ENCODE assay signal across 17 cellular contexts in genomic region chr2:25885933-25886332, GRCh38. TPM values are rescaled to one million over a fixed set of nuclear protein-coding genes. Genes with fewer than 3 reads are reported as not detected.
DNase-seq lines count a peak whose midpoint lies in the region; ATAC-seq and TF ChIP-seq lines count a peak whose summit lies in the region.
"Had no signal": no experiment of that assay in that cellular context is flagged by ENCODE, and none has a peak within 500 bp of the region (broad histone marks: within the 10 kb centered on the region; RNA-seq: fewer than 3 reads in every experiment).

No MANE protein-coding gene starts in this region.

- H3K36me3 ChIP-seq in right atrium auricular region (no peaks in the 10 kb centered on the region), RWPE2 (ENCODE audit: low read depth) (no peaks in the 10 kb centered on the region)
- H3K36me3 ChIP-seq in naive thymus-derived CD4-positive, alpha-beta T cell (ENCODE audit: control insufficient read depth in 2 of 3, insufficient read depth in 3 of 3, low read length in 3 of 3): no peaks in the 10 kb centered on the region

- CTCF ChIA-PET in naive thymus-derived CD4-positive, alpha-beta T cell (lab: Charles Lee): interaction anchor here (0.6 kb wide), 1 partner anchor 214 kb away, joined by 3 read pairs; no protein-coding TSS in a partner anchor

- intact Hi-C loops in right cardiac atrium (cut with DNase I): no loop called here
- intact Hi-C loops in naive thymus-derived CD4-positive, alpha-beta T cell (cut with micrococcal nuclease): no loop called here

- 91% methylated on average over 2 of the region's 2 CpGs for WGBS in right cardiac atrium

- no peak overlapping the region for H3K4me3 ChIP-seq in right atrium auricular region
- H3K4me3 ChIP-seq in right cardiac atrium (ENCODE audit: low read length): no peak overlapping the region
- H3K4me3 ChIP-seq in RWPE2 (ENCODE audit: severe bottlenecking): no peak overlapping the region
- no peak overlapping the region for H3K4me3 ChIP-seq in fibroblast of mammary gland (ENCODE audit: control insufficient read depth, low read depth, low read length)
- H3K4me3 ChIP-seq in naive thymus-derived CD4-positive, alpha-beta T cell (ENCODE audit: low read length): no peak overlapping the region

- H3K36me3 Mint-ChIP-seq in naive thymus-derived CD4-positive, alpha-beta T cell: no peaks in the 10 kb centered on the region
- H3K36me3 Mint-ChIP-seq: natural killer cell treated with Interleukin-12 subunit alpha and Interleukin-12 subunit beta and Interleukin-15 and Interleukin-18, amount 100 ng/mL, for 72 hours had no signal

- H3K27ac ChIP-seq in right atrium auricular region (no peak overlapping the region), right cardiac atrium (ENCODE audit: low read length) (no peak overlapping the region), RWPE2 (ENCODE audit: poor library complexity, severe bottlenecking) (no peak overlapping the region)
- H3K27ac ChIP-seq in naive thymus-derived CD4-positive, alpha-beta T cell (ENCODE audit: low read depth, low read length): no peak overlapping the region

- POLR2A ChIA-PET in naive thymus-derived CD4-positive, alpha-beta T cell (lab: Charles Lee): interaction anchor here (0.6 kb wide), 1 partner anchor 49 kb away, joined by 3 read pairs; no protein-coding TSS in a partner anchor

- H3K4me3 Mint-ChIP-seq in naive thymus-derived CD4-positive, alpha-beta T cell: no peak overlapping the region
- H3K4me3 Mint-ChIP-seq: natural killer cell treated with Interleukin-12 subunit alpha and Interleukin-12 subunit beta and Interleukin-15 and Interleukin-18, amount 100 ng/mL, for 72 hours had no signal

- peaks cover 0 to 3% (median 0%) of the 10 kb centered on the region in 11 donors for H3K9me3 Mint-ChIP-seq in naive thymus-derived CD4-positive, alpha-beta T cell
- H3K9me3 Mint-ChIP-seq: natural killer cell treated with Interleukin-12 subunit alpha and Interleukin-12 subunit beta and Interleukin-15 and Interleukin-18, amount 100 ng/mL, for 72 hours had no signal

- H3K9me3 ChIP-seq in right atrium auricular region (no peaks in the 10 kb centered on the region), right cardiac atrium (ENCODE audit: control insufficient read depth, low read length) (no peaks in the 10 kb centered on the region), RWPE2 (ENCODE audit: severe bottlenecking) (no peaks in the 10 kb centered on the region)
- no peaks in the 10 kb centered on the region for H3K9me3 ChIP-seq in naive thymus-derived CD4-positive, alpha-beta T cell (ENCODE audit: control insufficient read depth in 2 of 3, low read length in 3 of 3)

- TF ChIP-seq CTCF in right atrium auricular region (IDR thresholded peaks at IDR 0.05): no peak
- no peak for TF ChIP-seq CTCF in RWPE2 (IDR thresholded peaks at IDR 0.05; ENCODE audit: poor library complexity, severe bottlenecking)
- TF ChIP-seq CTCF in fibroblast of mammary gland (conservative IDR thresholded peaks at IDR 0.05; ENCODE audit: control insufficient read depth, insufficient read depth, low read depth, low read length): no peak

- H3K4me1 Mint-ChIP-seq in naive thymus-derived CD4-positive, alpha-beta T cell: peaks cover 0 to 3% (median 0%) of the 10 kb centered on the region in 7 donors

- H3K27ac Mint-ChIP-seq in naive thymus-derived CD4-positive, alpha-beta T cell: no peak overlapping the region
- H3K27ac Mint-ChIP-seq: natural killer cell treated with Interleukin-12 subunit alpha and Interleukin-12 subunit beta and Interleukin-15 and Interleukin-18, amount 100 ng/mL, for 72 hours had no signal

- DNase-seq in right atrium auricular region (ENCODE audit: low spot score) (peak; percentile 32), right cardiac atrium (no peak), RWPE2 (ENCODE audit: low spot score) (no peak), fibroblast of mammary gland (ENCODE audit: low read depth) (peak; percentile 93), UCSD-AML1 (lab: John Stamatoyannopoulos, UW; ENCODE audit: unreplicated experiment) (no peak)
- no peak for DNase-seq in stimulated activated CD4-positive, alpha-beta T cell treated with anti-CD3 and anti-CD28 coated beads, Interleukin-4, amount 100 ng/mL, for 4 hours
- no peak for DNase-seq in naive thymus-derived CD4-positive, alpha-beta T cell
- DNase-seq in stimulated activated CD4-positive, alpha-beta T cell treated with anti-CD3 and anti-CD28 coated beads, Interleukin-1b, Interleukin-23, amount 100 ng/mL, for 48 hours: no peak
- DNase-seq: 8988T; activated CD4-positive, alpha-beta T cell treated with anti-CD3 and anti-CD28 coated beads, Interleukin-2, amount 50 U/mL, for 1 hour; activated effector memory CD4-positive, alpha-beta T cell treated with Interleukin-2 at 50 U/mL for 16 hours; DMS153; NCI-H187 treated with DMSO at 0.1 percent for 48 hours; NK-92 treated with Interleukin-12 subunit alpha and Interleukin-12 subunit beta, amount 100 ng/mL, for 24 hours; small intestine; T-helper 1 cell had no signal

- H3K27me3 Mint-ChIP-seq in naive thymus-derived CD4-positive, alpha-beta T cell: peaks cover 0 to 4% (median 3%) of the 10 kb centered on the region in 5 donors

- H3K27me3 ChIP-seq in right atrium auricular region (no peaks in the 10 kb centered on the region), right cardiac atrium (ENCODE audit: control insufficient read depth, insufficient read depth) (no peaks in the 10 kb centered on the region), RWPE2 (ENCODE audit: insufficient read depth, poor library complexity, severe bottlenecking) (no peaks in the 10 kb centered on the region)
- H3K27me3 ChIP-seq in naive thymus-derived CD4-positive, alpha-beta T cell (ENCODE audit: control insufficient read depth in 2 of 2, insufficient read depth in 2 of 2, low read length in 2 of 2): no peaks in the 10 kb centered on the region

- H3K4me1 ChIP-seq in right atrium auricular region (no peaks in the 10 kb centered on the region), right cardiac atrium (ENCODE audit: control insufficient read depth, insufficient read depth, low read length) (no peaks in the 10 kb centered on the region), RWPE2 (ENCODE audit: insufficient read depth, poor library complexity, severe bottlenecking) (peaks cover 8% of the 10 kb centered on the region)
- no peaks in the 10 kb centered on the region for H3K4me1 ChIP-seq in naive thymus-derived CD4-positive, alpha-beta T cell (ENCODE audit: control insufficient read depth in 2 of 2, insufficient read depth in 2 of 2, low read length in 2 of 2)

- ATAC-seq in right cardiac atrium (no peak), RWPE2 (ENCODE audit: low read depth) (peak; percentile 96)
- no peak for ATAC-seq in naive thymus-derived CD4-positive, alpha-beta T cell
- ATAC-seq: natural killer cell treated with Interleukin-12 subunit alpha and Interleukin-12 subunit beta and Interleukin-15 and Interleukin-18, amount 100 ng/mL, for 72 hours had no signal

RNA-seq across cellular contexts. Expression of gene ASXL2, which starts 7.6 kb away (rescaled TPM):
- 10 to 100 TPM; 16.8 to 17.1 TPM for total RNA-seq in right atrium auricular region
- 10 to 100 TPM; 18.9 to 27.2 (median 23.5) TPM for total RNA-seq in right cardiac atrium
- 3.0 TPM for polyA plus RNA-seq in right cardiac atrium
- total RNA-seq in naive thymus-derived CD4-positive, alpha-beta T cell: 10 to 100 TPM; 29.2 to 62.1 (median 48.5) TPM
- polyA plus RNA-seq in naive thymus-derived CD4-positive, alpha-beta T cell: 10 to 100 TPM; 11.6 to 15.0 TPM

Comparison
In these comparisons a context has a peak if more than half of its experiments do, and no peak if none do; other contexts are left out.
1. DNase-seq: peak in right atrium auricular region (single experiment) and fibroblast of mammary gland (single experiment); none in right cardiac atrium (0 of 3), RWPE2 (single experiment), stimulated activated CD4-positive, alpha-beta T cell treated with anti-CD3 and anti-CD28 coated beads, Interleukin-4, amount 100 ng/mL, for 4 hours (0 of 2), naive thymus-derived CD4-positive, alpha-beta T cell (0 of 9), UCSD-AML1 (single experiment) and stimulated activated CD4-positive, alpha-beta T cell treated with anti-CD3 and anti-CD28 coated beads, Interleukin-1b, Interleukin-23, amount 100 ng/mL, for 48 hours (single experiment).